Comparison of ENCODE assay signal across 8 cellular contexts in genomic region chr2:38947241-38948239, GRCh38. TPM values are rescaled to one million over a fixed set of nuclear protein-coding genes. Genes with fewer than 3 reads are reported as not detected.
DNase-seq lines count a peak whose midpoint lies in the region; ATAC-seq and TF ChIP-seq lines count a peak whose summit lies in the region.

No MANE protein-coding gene starts in this region.

- H3K36me3 ChIP-seq in BE2C (no peaks in the 10 kb centered on the region), esophagus squamous epithelium (no peaks in the 10 kb centered on the region), testis (ENCODE audit: low read depth, missing control alignments) (no peaks in the 10 kb centered on the region)

- H3K27ac ChIP-seq in esophagus squamous epithelium (peak overlapping the region in 1 of 4 donors; percentile 25), testis (no peak overlapping the region)

- H3K9me3 ChIP-seq in BE2C (no peaks in the 10 kb centered on the region), esophagus squamous epithelium (no peaks in the 10 kb centered on the region), testis (no peaks in the 10 kb centered on the region)

- TF ChIP-seq CTCF in BE2C (IDR thresholded peaks at IDR 0.05; ENCODE audit: low read depth, low read length), result peak; percentile 89
- TF ChIP-seq CTCF in esophagus squamous epithelium (IDR thresholded peaks at IDR 0.05), result peak in 5 of 6 experiments; percentile 56 to 66 (median 63)
- peak; percentile 56 to 69 (median 64) for TF ChIP-seq CTCF in nephron (IDR thresholded peaks at IDR 0.05; ENCODE audit: unreplicated experiment in 3 of 3)
- peak; percentile 48 to 67 (median 63) for TF ChIP-seq CTCF in testis (IDR thresholded peaks at IDR 0.05)

- no peaks in the 10 kb centered on the region for H3K4me1 Mint-ChIP-seq in nephron

- H3K4me1 ChIP-seq in BE2C, result no peaks in the 10 kb centered on the region
- peaks cover 0 to 16% (median 4%) of the 10 kb centered on the region in 3 donors for H3K4me1 ChIP-seq in esophagus squamous epithelium
- peaks cover 8% of the 10 kb centered on the region for H3K4me1 ChIP-seq in testis

- H3K4me3 ChIP-seq in BE2C (ENCODE audit: low read depth, low read length) (no peak overlapping the region), esophagus squamous epithelium (no peak overlapping the region), testis (no peak overlapping the region)
- H3K4me3 ChIP-seq in Jurkat, Clone E6-1 (ENCODE audit: low read length), result no peak overlapping the region

- H3K27me3 Mint-ChIP-seq in nephron (ENCODE audit: low read depth), result no peaks in the 10 kb centered on the region

- no peak overlapping the region for H3K27ac Mint-ChIP-seq in nephron

- H3K36me3 Mint-ChIP-seq in nephron (ENCODE audit: low read depth), result no peaks in the 10 kb centered on the region

- ATAC-seq in GM19351 (IDR thresholded peaks at IDR 0.05; ENCODE audit: unreplicated experiment), result peak; percentile 81

- no peak overlapping the region for H3K4me3 Mint-ChIP-seq in nephron

- H3K9me3 Mint-ChIP-seq in nephron, result no peaks in the 10 kb centered on the region

- intact Hi-C loops in esophagus squamous epithelium (cut with DNase I) (loop anchor here (5.0 kb wide), 1 partner anchor 285 kb away; no protein-coding TSS in a partner anchor), testis (cut with DNase I; ENCODE audit: low total_unique reads) (no loop called here)

- H3K27me3 ChIP-seq in BE2C (no peaks in the 10 kb centered on the region), esophagus squamous epithelium (no peaks in the 10 kb centered on the region), testis (no peaks in the 10 kb centered on the region)

- no peak for TF ChIP-seq POLR2A in esophagus squamous epithelium (IDR thresholded peaks at IDR 0.05)
- no peak for TF ChIP-seq POLR2A in testis (IDR thresholded peaks at IDR 0.05)

- WGBS in esophagus squamous epithelium, 2 donors, result 26 to 32% methylated on average over 9 to 10 of the region's 11 CpGs
- 66 to 76% methylated on average over 11 of the region's 11 CpGs for WGBS in testis, 2 donors

- peak; percentile 83 for DNase-seq in BE2C
- DNase-seq in Jurkat, Clone E6-1 (ENCODE audit: low read depth, low spot score), result peak; percentile 49
- peak; percentile 88 for DNase-seq in OCI-M1 (lab: John Stamatoyannopoulos, UW)
- peak; percentile 40 for DNase-seq in activated T-cell treated with anti-CD3 and anti-CD28 coated beads for 4 hours
- no peak for DNase-seq in esophagus squamous epithelium (lab: John Stamatoyannopoulos, UW)
- peak; percentile 93 for DNase-seq in testis

RNA-seq across cellular contexts. Expression of gene ARHGEF33, which starts 57.9 kb away (rescaled TPM):
- not detected for polyA plus RNA-seq in BE2C (2012; ENCODE audit: insufficient read depth, insufficient read length, low read depth)
- polyA plus RNA-seq in Jurkat, Clone E6-1 (2012; ENCODE audit: insufficient read depth, insufficient read length), result not detected
- total RNA-seq in esophagus squamous epithelium (under 1 TPM; 0.04 to 0.49 (median 0.35) TPM), testis (1 to 10 TPM; 5.9 to 6.2 TPM)
- polyA plus RNA-seq in testis (ENCODE audit: insufficient read depth, low read depth, low replicate concordance), result 16.7 TPM

Comparison
In these comparisons a context has a peak if more than half of its experiments do, and no peak if none do; other contexts are left out.
1. RNA of gene ARHGEF33, which starts 57.9 kb away (total RNA-seq): 5.9 to 6.2 TPM in testis; 0.04 to 0.49 TPM in esophagus squamous epithelium; every median in the first group is over 4 times any median in the second.
2. Peak in every context shown above with its lines, with median percentiles within 50 percentile points of each other: CTCF ChIP-seq.